Comparison of ENCODE assay signal across 1 cellular context in genomic region chr16:70687671-70688265, GRCh38.
TF ChIP-seq lines count a peak whose summit lies in the region.

No MANE protein-coding gene starts in this region.

TF ChIP-seq in SK-N-SH treated with all-trans-retinoic acid at 6 μM for 48 hours, 23 proteins besides CTCF, POLR2A, EP300 and RAD21 (continued from another document):
- no peak for TF ChIP-seq TSHZ2 (CRISPR knock-in tag; IDR thresholded peaks at IDR 0.05)
- no peak for TF ChIP-seq ARNTL (CRISPR knock-in tag; IDR thresholded peaks at IDR 0.05; ENCODE audit: borderline replicate concordance, low read depth)
TF ChIP-seq in SK-N-SH treated with all-trans-retinoic acid at 6 μM for 48 hours: peak in this region for 0.
